Comparison of ENCODE assay signal across 23 cellular contexts in the genomic region with DNA sequence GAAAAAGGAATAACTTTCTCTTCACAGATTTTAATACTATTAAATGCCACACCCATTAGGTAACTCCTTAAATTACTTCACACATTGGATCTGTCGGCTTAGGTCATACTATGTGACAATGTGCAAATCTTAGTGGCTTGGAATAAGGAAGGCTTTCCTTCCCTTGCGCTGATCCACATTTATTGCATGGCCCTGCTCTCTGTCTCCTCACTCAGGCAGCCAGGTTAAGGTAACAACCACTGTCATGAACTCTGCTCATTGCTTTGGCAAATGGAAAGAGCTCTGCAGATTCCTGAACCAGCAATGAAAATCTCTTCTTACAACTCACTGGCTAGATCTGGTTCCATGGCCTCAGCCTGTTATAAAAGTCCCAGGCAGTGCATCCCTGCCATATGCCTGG.
"Had no signal": no experiment of that assay in that cellular context is flagged by ENCODE, and none has a peak within 500 bp of the region (broad histone marks: within the 10 kb centered on the region; RNA-seq: fewer than 3 reads in every experiment).

No MANE protein-coding gene starts in this region.

- H3K4me3 Mint-ChIP-seq: dendritic cell treated with granulocyte-macrophage colony-stimulating factor and Interleukin-4, amounts not matched to agents 40 ng/mL and 50 ng/mL, for 4 days; effector memory CD8-positive, alpha-beta T cell; immature natural killer cell; nephron had no signal

- H3K9me3 Mint-ChIP-seq: dendritic cell treated with granulocyte-macrophage colony-stimulating factor and Interleukin-4, amounts not matched to agents 40 ng/mL and 50 ng/mL, for 4 days; effector memory CD8-positive, alpha-beta T cell; nephron had no signal

- ATAC-seq: effector memory CD8-positive, alpha-beta T cell; left lung; pancreas; sciatic nerve had no signal

- H3K4me1 Mint-ChIP-seq: immature natural killer cell had no signal

- H3K9me3 ChIP-seq: esophagus muscularis mucosa, gastrocnemius medialis, left lung, pancreas, stomach, thoracic aorta, transverse colon had no signal

- H3K4me3 ChIP-seq: esophagus muscularis mucosa, gastrocnemius medialis, left lung, lung, pancreas, skin epidermis, stomach, thoracic aorta, transverse colon had no signal

- H3K27ac Mint-ChIP-seq: dendritic cell treated with granulocyte-macrophage colony-stimulating factor and Interleukin-4, amounts not matched to agents 40 ng/mL and 50 ng/mL, for 4 days; effector memory CD8-positive, alpha-beta T cell; immature natural killer cell; progenitor cell of endocrine pancreas had no signal

- DNase-seq: effector memory CD8-positive, alpha-beta T cell; gastrocnemius medialis; immature natural killer cell; left lung; mesenchymal stem cell; midbrain; occipital lobe; pancreas; stimulated activated CD4-positive, alpha-beta T cell treated with anti-CD3 and anti-CD28 coated beads, Interleukin-2, amount 100 ng/mL, for 24 hours; stimulated activated CD4-positive, alpha-beta T cell treated with anti-CD3 and anti-CD28 coated beads, Interleukin-4, amount 100 ng/mL, for 4 hours; stimulated activated naive CD4-positive, alpha-beta T cell; stomach; substantia nigra; transverse colon had no signal

- H3K36me3 Mint-ChIP-seq: immature natural killer cell had no signal

- H3K27ac ChIP-seq: epithelial cell of prostate, esophagus muscularis mucosa, left lung, pancreas, stomach, thoracic aorta, transverse colon had no signal

- H3K36me3 ChIP-seq: esophagus muscularis mucosa, gastrocnemius medialis, left lung, pancreas, stomach, thoracic aorta, transverse colon had no signal

- H3K27me3 ChIP-seq: esophagus muscularis mucosa, gastrocnemius medialis, left lung, pancreas, transverse colon had no signal
